ENCODE assay signal across 10 cellular contexts in the genomic region with DNA sequence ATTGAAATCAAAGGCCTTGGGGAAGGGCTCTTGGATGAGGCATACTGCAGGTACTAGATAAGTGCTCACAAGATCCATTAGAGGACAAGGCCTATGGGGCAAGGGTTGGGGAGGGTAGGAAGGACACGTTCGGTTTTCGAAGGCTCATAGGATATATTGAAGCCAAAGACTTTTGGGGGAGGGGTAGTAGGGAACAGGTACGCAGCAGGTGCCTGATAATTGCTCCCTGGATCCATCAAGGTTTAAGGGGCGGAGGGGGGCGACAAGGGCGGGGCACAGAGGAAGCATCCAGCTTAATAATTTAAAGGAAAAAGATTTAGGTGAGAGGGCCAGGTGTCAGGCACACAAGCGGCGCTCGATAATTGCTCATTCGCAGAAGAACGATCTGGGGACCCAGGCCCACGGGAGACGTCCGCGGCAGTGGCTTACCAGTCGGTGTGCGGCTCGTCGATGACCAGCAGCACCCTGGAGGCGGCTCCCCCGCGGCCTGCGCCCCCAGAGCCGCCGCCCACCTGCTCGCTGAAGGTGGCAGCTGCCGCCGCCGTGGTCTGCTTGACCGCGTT. TPM values are rescaled to one million over a fixed set of nuclear protein-coding genes. Genes with fewer than 3 reads are reported as not detected.
DNase-seq lines count a peak whose midpoint lies in the region; ATAC-seq and TF ChIP-seq lines count a peak whose summit lies in the region.
"Had no signal": no experiment of that assay in that cellular context is flagged by ENCODE, and none has a peak within 500 bp of the region (broad histone marks: within the 10 kb centered on the region; RNA-seq: fewer than 3 reads in every experiment).

No MANE protein-coding gene starts in this region.

- H3K4me3 ChIP-seq in esophagus muscularis mucosa (peak overlapping the region in 3 of 4 donors; percentile 39 to 53 (median 40)), skeletal muscle satellite cell (ENCODE audit: low read length) (no peak overlapping the region), transverse colon (peak overlapping the region in 1 of 4 donors; percentile 43), esophagus squamous epithelium (peak overlapping the region in 2 of 4 donors; percentile 40 to 59)

- WGBS in esophagus muscularis mucosa = 63% methylated on average over 19 of the region's 32 CpGs
- 69 to 80% methylated on average over 2 to 32 of the region's 32 CpGs for WGBS in transverse colon (ENCODE audit: low coverage in 1 of 2), 2 donors
- WGBS in esophagus squamous epithelium, 2 donors = 66 to 74% methylated on average over 7 to 16 of the region's 32 CpGs

- DNase-seq in T-helper 2 cell treated with Interferon-gamma antibody and Interleukin-4, amounts not matched to agents 5 μg/mL and 100 μg/mL, for 36 hours (ENCODE audit: low spot score) = no peak
- DNase-seq in T-helper 2 cell (no peak), T-helper 17 cell (no peak), esophagus muscularis mucosa (ENCODE audit: extremely low spot score) (no peak), transverse colon (no peak), DMS 273 treated with DMSO at 0.1 percent for 48 hours (lab: John Stamatoyannopoulos, UW) (no peak), esophagus squamous epithelium (lab: John Stamatoyannopoulos, UW) (no peak)

- H3K4me1 Mint-ChIP-seq in T-helper 2 cell treated with Interferon-gamma antibody and Interleukin-4, amounts not matched to agents 5 μg/mL and 100 μg/mL, for 36 hours (ENCODE audit: low read depth) = peaks cover 6% of the 10 kb centered on the region
- peaks cover 4% of the 10 kb centered on the region for H3K4me1 Mint-ChIP-seq in T-helper 17 cell

- H3K27me3 Mint-ChIP-seq in T-helper 2 cell treated with Interferon-gamma antibody and Interleukin-4, amounts not matched to agents 5 μg/mL and 100 μg/mL, for 36 hours (ENCODE audit: low read depth) = peaks cover 40% of the 10 kb centered on the region
- no peaks in the 10 kb centered on the region for H3K27me3 Mint-ChIP-seq in T-helper 17 cell

- TF ChIP-seq CTCF in esophagus muscularis mucosa (IDR thresholded peaks at IDR 0.05) (no peak), transverse colon (IDR thresholded peaks at IDR 0.05) (no peak), esophagus squamous epithelium (IDR thresholded peaks at IDR 0.05) (no peak)

- H3K4me2 ChIP-seq in skeletal muscle satellite cell (ENCODE audit: low read length) = peak overlapping the region; percentile 80

- no peaks in the 10 kb centered on the region for H3K9me3 Mint-ChIP-seq in T-helper 2 cell treated with Interferon-gamma antibody and Interleukin-4, amounts not matched to agents 5 μg/mL and 100 μg/mL, for 36 hours

- TF ChIP-seq EP300 in esophagus muscularis mucosa (IDR thresholded peaks at IDR 0.05) (no peak), transverse colon (IDR thresholded peaks at IDR 0.05; ENCODE audit: low read depth) (no peak)

- H3K9me3 ChIP-seq in T-helper 17 cell (ENCODE audit: control insufficient read depth, low read length, poor library complexity, severe bottlenecking) (no peaks in the 10 kb centered on the region), esophagus muscularis mucosa (no peaks in the 10 kb centered on the region), skeletal muscle satellite cell (replicated peaks; ENCODE audit: low read length) (no peaks in the 10 kb centered on the region), transverse colon (no peaks in the 10 kb centered on the region), esophagus squamous epithelium (no peaks in the 10 kb centered on the region)
- H3K9me3 ChIP-seq: adrenal gland had no signal

- in situ Hi-C loops in transverse colon (cut with MboI; ENCODE audit: low pct_ligation_motif_present in 1 of 4, low pct_unique_long_range_greater_than_20kb in 1 of 4, low sequenced_read_pairs in 3 of 4) = no loop called here

- H3K36me3 Mint-ChIP-seq in T-helper 2 cell treated with Interferon-gamma antibody and Interleukin-4, amounts not matched to agents 5 μg/mL and 100 μg/mL, for 36 hours (ENCODE audit: low read depth) = no peaks in the 10 kb centered on the region
- H3K36me3 Mint-ChIP-seq in T-helper 17 cell (ENCODE audit: low read depth) = no peaks in the 10 kb centered on the region

- TF ChIP-seq POLR2A in esophagus muscularis mucosa (IDR thresholded peaks at IDR 0.05; ENCODE audit: low read depth) (no peak), transverse colon (IDR thresholded peaks at IDR 0.05) (no peak), esophagus squamous epithelium (IDR thresholded peaks at IDR 0.05) (no peak)

- peaks cover 0 to 16% (median 3%) of the 10 kb centered on the region in 4 donors for H3K27me3 ChIP-seq in esophagus muscularis mucosa
- peaks cover 11% of the 10 kb centered on the region for H3K27me3 ChIP-seq in skeletal muscle satellite cell (ENCODE audit: control insufficient read depth, insufficient read depth, low read length)
- peaks cover 5% of the 10 kb centered on the region for H3K27me3 ChIP-seq in transverse colon
- H3K27me3 ChIP-seq in esophagus squamous epithelium = peaks cover 0 to 13% (median 0%) of the 10 kb centered on the region in 4 donors

- no peaks in the 10 kb centered on the region for H3K36me3 ChIP-seq in esophagus muscularis mucosa
- no peaks in the 10 kb centered on the region for H3K36me3 ChIP-seq in skeletal muscle satellite cell (ENCODE audit: insufficient read depth, low read length)
- no peaks in the 10 kb centered on the region for H3K36me3 ChIP-seq in transverse colon
- no peaks in the 10 kb centered on the region for H3K36me3 ChIP-seq in esophagus squamous epithelium
- H3K36me3 ChIP-seq: adrenal gland had no signal

- H3K4me3 Mint-ChIP-seq in T-helper 2 cell treated with Interferon-gamma antibody and Interleukin-4, amounts not matched to agents 5 μg/mL and 100 μg/mL, for 36 hours = peak overlapping the region; percentile 69
- H3K4me3 Mint-ChIP-seq in T-helper 17 cell = peak overlapping the region; percentile 64

- intact Hi-C loops in esophagus muscularis mucosa (cut with DNase I) (no loop called here), transverse colon (cut with DNase I; ENCODE audit: low total_unique reads) (no loop called here), esophagus squamous epithelium (cut with DNase I) (no loop called here)

- no peak overlapping the region for H3K9ac ChIP-seq in skeletal muscle satellite cell (ENCODE audit: low read depth, low read length)

- no peak overlapping the region for H3K27ac Mint-ChIP-seq in T-helper 2 cell treated with Interferon-gamma antibody and Interleukin-4, amounts not matched to agents 5 μg/mL and 100 μg/mL, for 36 hours
- H3K27ac Mint-ChIP-seq in T-helper 17 cell = no peak overlapping the region

- no peak overlapping the region for H3K27ac ChIP-seq in esophagus muscularis mucosa (replicated peaks in 1 of 4)
- H3K27ac ChIP-seq in transverse colon = no peak overlapping the region
- H3K27ac ChIP-seq in esophagus squamous epithelium = no peak overlapping the region
- H3K27ac ChIP-seq: adrenal gland had no signal

- H3K4me1 ChIP-seq in esophagus muscularis mucosa = peaks cover 3 to 16% (median 12%) of the 10 kb centered on the region in 4 donors
- no peaks in the 10 kb centered on the region for H3K4me1 ChIP-seq in skeletal muscle satellite cell (ENCODE audit: control insufficient read depth, insufficient read depth, low read length)
- peaks cover 0 to 4% (median 2%) of the 10 kb centered on the region in 4 donors for H3K4me1 ChIP-seq in transverse colon
- H3K4me1 ChIP-seq in esophagus squamous epithelium = peaks cover 0 to 15% (median 3%) of the 10 kb centered on the region in 3 donors
- H3K4me1 ChIP-seq: adrenal gland had no signal

- ATAC-seq in T-helper 17 cell = no peak

RNA-seq across cellular contexts. Expression of a gene that starts 0.7 kb away (rescaled TPM):
- total RNA-seq in T-helper 17 cell = 1 to 10 TPM in 1 of 2 donors, under 1 TPM in 1; 0.52 to 1.1 TPM
- total RNA-seq in esophagus muscularis mucosa = under 1 TPM; 0.42 to 0.98 (median 0.56) TPM
- total RNA-seq in skeletal muscle satellite cell (2012; rRNA removed) = 0.22 TPM in 1 of 2 replicates, not detected in the other
- under 1 TPM; 0.16 to 0.41 (median 0.39) TPM for total RNA-seq in transverse colon
- total RNA-seq in esophagus squamous epithelium = under 1 TPM in 1 of 4 donors, not detected in 3; 0.31 TPM
- total RNA-seq: NCI-H460 had no signal

RNA-seq across cellular contexts. Expression of a gene that starts 10.7 kb away (rescaled TPM):
- 10 to 100 TPM; 17.7 to 25.3 TPM for total RNA-seq in T-helper 17 cell
- total RNA-seq in esophagus muscularis mucosa = 10 to 100 TPM in 2 of 4 donors, 1 to 10 TPM in 2; 6.8 to 16.1 (median 9.9) TPM
- 0.22 and 0.25 TPM in 2 replicates for total RNA-seq in skeletal muscle satellite cell (2012; rRNA removed)
- 1 to 10 TPM in 3 of 4 donors, under 1 TPM in 1; 0.60 to 10.0 (median 3.0) TPM for total RNA-seq in transverse colon
- total RNA-seq in esophagus squamous epithelium = 1 to 10 TPM in 3 of 4 donors, under 1 TPM in 1; 0.83 to 3.8 (median 1.9) TPM

RNA-seq across cellular contexts. Expression of a gene that starts 31.4 kb away (rescaled TPM):
- total RNA-seq in T-helper 17 cell (10 to 100 TPM; 33.0 to 33.2 TPM), esophagus muscularis mucosa (10 to 100 TPM; 19.1 to 35.3 (median 25.1) TPM), transverse colon (10 to 100 TPM; 11.6 to 27.5 (median 18.6) TPM), esophagus squamous epithelium (10 to 100 TPM; 11.4 to 22.6 (median 15.9) TPM)
- total RNA-seq in skeletal muscle satellite cell (2012; rRNA removed) = 26.2 and 27.1 TPM in 2 replicates

RNA-seq across cellular contexts. Expression of a gene that starts 36.8 kb away (rescaled TPM):
- total RNA-seq in T-helper 17 cell = 100 to 1,000 TPM in 1 of 2 donors, 10 to 100 TPM in 1; 94.5 to 143 TPM
- total RNA-seq in esophagus muscularis mucosa = 100 to 1,000 TPM in 3 of 4 donors, 10 to 100 TPM in 1; 82.6 to 251 (median 178) TPM
- 943 and 1,314 TPM in 2 replicates for total RNA-seq in skeletal muscle satellite cell (2012; rRNA removed)
- total RNA-seq in transverse colon = 10 to 100 TPM; 14.2 to 83.0 (median 43.6) TPM
- total RNA-seq in esophagus squamous epithelium = 10 to 100 TPM; 10.9 to 90.6 (median 36.7) TPM

RNA-seq across cellular contexts. Expression of a gene that starts 40.0 kb away (rescaled TPM):
- 100 to 1,000 TPM; 164 to 185 TPM for total RNA-seq in T-helper 17 cell
- total RNA-seq in esophagus muscularis mucosa = 10 to 100 TPM; 75.9 to 98.0 (median 90.4) TPM
- total RNA-seq in skeletal muscle satellite cell (2012; rRNA removed) = 116 and 126 TPM in 2 replicates
- total RNA-seq in transverse colon = 100 to 1,000 TPM in 2 of 4 donors, 10 to 100 TPM in 2; 21.3 to 122 (median 91.9) TPM
- total RNA-seq in esophagus squamous epithelium = 100 to 1,000 TPM in 2 of 4 donors, 10 to 100 TPM in 2; 44.1 to 128 (median 87.8) TPM
